1 cellular context compared by ENCODE assay signal in the genomic region with DNA sequence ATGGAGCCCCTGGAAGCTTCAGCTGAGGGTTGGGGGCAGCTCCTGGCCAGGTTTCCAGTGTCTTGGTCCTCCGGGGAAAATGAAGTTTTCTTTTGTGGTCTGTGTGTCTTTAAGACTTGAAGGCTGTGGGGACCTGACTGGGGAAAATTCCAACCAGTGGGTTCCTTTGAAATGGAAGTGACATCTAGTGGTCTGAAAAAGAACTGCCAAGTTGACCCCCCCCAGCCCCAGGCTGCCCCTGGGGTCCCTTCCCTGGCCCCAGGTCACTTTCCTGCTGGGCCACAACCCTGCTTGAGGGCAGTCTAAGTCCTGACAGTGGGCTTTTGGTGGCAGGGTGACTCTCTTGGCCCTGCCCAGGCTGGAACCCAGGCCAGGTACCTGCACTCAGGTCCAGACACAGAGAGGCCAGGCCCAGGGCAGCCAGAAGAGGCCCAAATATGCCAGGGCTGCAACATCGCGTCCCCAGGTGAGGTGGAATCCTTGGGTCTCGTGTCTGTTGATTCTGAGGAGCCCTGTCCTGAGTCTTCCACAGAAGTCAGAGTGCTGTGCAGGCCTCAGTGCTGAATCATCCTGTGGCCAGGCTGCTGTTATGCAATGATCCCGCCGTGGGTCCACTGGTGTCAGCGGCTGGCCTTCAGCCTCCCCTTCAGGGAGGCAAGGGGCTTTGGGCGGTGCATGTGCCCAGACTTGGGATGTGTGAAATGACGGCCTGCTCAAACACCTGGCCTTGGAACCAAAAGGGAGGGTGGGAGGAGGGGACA.
A peak's percentile ranks its signal among the peaks of the same experiment; 100 is the strongest.
TF ChIP-seq lines count a peak whose summit lies in the region.

No MANE protein-coding gene starts in this region.

TF ChIP-seq in K562, 482 proteins besides CTCF, POLR2A, EP300 and RAD21 (continued from another document):
- TF ChIP-seq RBBP5 (IDR thresholded peaks at IDR 0.05; ENCODE audit: borderline replicate concordance, insufficient read depth, low read length, poor library complexity, severe bottlenecking) (no peak), ZNF280A (IDR thresholded peaks at IDR 0.05; ENCODE audit: low read depth, partially characterized antibody) (no peak), LEF1 (IDR thresholded peaks at IDR 0.05) (no peak), ASH1L (IDR thresholded peaks at IDR 0.05; ENCODE audit: borderline replicate concordance, low read depth, partially characterized antibody) (no peak), HNRNPLL (IDR thresholded peaks at IDR 0.05; ENCODE audit: low read depth, low read length, poor library complexity, severe bottlenecking) (no peak), ZNF3 (CRISPR knock-in tag; IDR thresholded peaks at IDR 0.05) (no peak), NR2F6 (CRISPR knock-in tag; IDR thresholded peaks at IDR 0.05) (no peak), GABPB2 (CRISPR knock-in tag; conservative IDR thresholded peaks at IDR 0.05) (no peak), SP2 (IDR thresholded peaks at IDR 0.05; ENCODE audit: extremely low read depth, low read depth, low read length, poor library complexity, severe bottlenecking) (no peak), ESRRA (IDR thresholded peaks at IDR 0.05; ENCODE audit: borderline replicate concordance, low read depth) (peak; percentile 34), THAP12 (CRISPR knock-in tag; IDR thresholded peaks at IDR 0.05) (no peak), TAF7 (tag; IDR thresholded peaks at IDR 0.05) (no peak), POLR2B (IDR thresholded peaks at IDR 0.05; ENCODE audit: low read depth, partially characterized antibody) (no peak), NFXL1 (CRISPR knock-in tag; IDR thresholded peaks at IDR 0.05) (no peak), ZNF311 (CRISPR knock-in tag; IDR thresholded peaks at IDR 0.05) (no peak), ZNF778 (CRISPR knock-in tag; IDR thresholded peaks at IDR 0.05) (no peak)
- TF ChIP-seq, protein P1, sequence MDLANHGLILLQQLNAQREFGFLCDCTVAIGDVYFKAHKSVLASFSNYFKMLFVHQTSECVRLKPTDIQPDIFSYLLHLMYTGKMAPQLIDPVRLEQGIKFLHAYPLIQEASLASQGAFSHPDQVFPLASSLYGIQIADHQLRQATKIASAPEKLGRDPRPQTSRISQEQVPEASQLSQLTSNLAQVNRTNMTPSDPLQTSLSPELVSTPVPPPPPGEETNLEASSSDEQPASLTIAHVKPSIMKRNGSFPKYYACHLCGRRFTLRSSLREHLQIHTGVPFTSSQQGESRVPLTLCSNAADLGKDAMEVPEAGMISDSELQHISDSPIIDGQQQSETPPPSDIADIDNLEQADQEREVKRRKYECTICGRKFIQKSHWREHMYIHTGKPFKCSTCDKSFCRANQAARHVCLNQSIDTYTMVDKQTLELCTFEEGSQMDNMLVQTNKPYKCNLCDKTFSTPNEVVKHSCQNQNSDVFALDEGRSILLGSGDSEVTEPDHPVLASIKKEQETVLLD (IDR thresholded peaks at IDR 0.05): peak; percentile 81; the same call in 1 of the 2 replicates
- TF ChIP-seq, protein P2, sequence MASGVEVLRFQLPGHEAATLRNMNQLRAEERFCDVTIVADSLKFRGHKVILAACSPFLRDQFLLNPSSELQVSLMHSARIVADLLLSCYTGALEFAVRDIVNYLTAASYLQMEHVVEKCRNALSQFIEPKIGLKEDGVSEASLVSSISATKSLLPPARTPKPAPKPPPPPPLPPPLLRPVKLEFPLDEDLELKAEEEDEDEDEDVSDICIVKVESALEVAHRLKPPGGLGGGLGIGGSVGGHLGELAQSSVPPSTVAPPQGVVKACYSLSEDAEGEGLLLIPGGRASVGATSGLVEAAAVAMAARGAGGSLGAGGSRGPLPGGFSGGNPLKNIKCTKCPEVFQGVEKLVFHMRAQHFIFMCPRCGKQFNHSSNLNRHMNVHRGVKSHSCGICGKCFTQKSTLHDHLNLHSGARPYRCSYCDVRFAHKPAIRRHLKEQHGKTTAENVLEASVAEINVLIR (CRISPR knock-in tag; IDR thresholded peaks at IDR 0.05): no peak
- TF ChIP-seq, protein P3, sequence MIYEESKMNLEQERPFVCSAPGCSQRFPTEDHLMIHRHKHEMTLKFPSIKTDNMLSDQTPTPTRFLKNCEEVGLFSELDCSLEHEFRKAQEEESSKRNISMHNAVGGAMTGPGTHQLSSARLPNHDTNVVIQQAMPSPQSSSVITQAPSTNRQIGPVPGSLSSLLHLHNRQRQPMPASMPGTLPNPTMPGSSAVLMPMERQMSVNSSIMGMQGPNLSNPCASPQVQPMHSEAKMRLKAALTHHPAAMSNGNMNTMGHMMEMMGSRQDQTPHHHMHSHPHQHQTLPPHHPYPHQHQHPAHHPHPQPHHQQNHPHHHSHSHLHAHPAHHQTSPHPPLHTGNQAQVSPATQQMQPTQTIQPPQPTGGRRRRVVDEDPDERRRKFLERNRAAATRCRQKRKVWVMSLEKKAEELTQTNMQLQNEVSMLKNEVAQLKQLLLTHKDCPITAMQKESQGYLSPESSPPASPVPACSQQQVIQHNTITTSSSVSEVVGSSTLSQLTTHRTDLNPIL (CRISPR knock-in tag; IDR thresholded peaks at IDR 0.05): no peak
- TF ChIP-seq, protein P4, sequence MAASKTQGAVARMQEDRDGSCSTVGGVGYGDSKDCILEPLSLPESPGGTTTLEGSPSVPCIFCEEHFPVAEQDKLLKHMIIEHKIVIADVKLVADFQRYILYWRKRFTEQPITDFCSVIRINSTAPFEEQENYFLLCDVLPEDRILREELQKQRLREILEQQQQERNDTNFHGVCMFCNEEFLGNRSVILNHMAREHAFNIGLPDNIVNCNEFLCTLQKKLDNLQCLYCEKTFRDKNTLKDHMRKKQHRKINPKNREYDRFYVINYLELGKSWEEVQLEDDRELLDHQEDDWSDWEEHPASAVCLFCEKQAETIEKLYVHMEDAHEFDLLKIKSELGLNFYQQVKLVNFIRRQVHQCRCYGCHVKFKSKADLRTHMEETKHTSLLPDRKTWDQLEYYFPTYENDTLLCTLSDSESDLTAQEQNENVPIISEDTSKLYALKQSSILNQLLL (CRISPR knock-in tag; IDR thresholded peaks at IDR 0.05; ENCODE audit: borderline replicate concordance): no peak
- TF ChIP-seq, protein P5, sequence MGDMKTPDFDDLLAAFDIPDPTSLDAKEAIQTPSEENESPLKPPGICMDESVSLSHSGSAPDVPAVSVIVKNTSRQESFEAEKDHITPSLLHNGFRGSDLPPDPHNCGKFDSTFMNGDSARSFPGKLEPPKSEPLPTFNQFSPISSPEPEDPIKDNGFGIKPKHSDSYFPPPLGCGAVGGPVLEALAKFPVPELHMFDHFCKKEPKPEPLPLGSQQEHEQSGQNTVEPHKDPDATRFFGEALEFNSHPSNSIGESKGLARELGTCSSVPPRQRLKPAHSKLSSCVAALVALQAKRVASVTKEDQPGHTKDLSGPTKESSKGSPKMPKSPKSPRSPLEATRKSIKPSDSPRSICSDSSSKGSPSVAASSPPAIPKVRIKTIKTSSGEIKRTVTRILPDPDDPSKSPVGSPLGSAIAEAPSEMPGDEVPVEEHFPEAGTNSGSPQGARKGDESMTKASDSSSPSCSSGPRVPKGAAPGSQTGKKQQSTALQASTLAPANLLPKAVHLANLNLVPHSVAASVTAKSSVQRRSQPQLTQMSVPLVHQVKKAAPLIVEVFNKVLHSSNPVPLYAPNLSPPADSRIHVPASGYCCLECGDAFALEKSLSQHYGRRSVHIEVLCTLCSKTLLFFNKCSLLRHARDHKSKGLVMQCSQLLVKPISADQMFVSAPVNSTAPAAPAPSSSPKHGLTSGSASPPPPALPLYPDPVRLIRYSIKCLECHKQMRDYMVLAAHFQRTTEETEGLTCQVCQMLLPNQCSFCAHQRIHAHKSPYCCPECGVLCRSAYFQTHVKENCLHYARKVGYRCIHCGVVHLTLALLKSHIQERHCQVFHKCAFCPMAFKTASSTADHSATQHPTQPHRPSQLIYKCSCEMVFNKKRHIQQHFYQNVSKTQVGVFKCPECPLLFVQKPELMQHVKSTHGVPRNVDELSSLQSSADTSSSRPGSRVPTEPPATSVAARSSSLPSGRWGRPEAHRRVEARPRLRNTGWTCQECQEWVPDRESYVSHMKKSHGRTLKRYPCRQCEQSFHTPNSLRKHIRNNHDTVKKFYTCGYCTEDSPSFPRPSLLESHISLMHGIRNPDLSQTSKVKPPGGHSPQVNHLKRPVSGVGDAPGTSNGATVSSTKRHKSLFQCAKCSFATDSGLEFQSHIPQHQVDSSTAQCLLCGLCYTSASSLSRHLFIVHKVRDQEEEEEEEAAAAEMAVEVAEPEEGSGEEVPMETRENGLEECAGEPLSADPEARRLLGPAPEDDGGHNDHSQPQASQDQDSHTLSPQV (IDR thresholded peaks at IDR 0.05): peak; percentile 95
- TF ChIP-seq, protein P6, sequence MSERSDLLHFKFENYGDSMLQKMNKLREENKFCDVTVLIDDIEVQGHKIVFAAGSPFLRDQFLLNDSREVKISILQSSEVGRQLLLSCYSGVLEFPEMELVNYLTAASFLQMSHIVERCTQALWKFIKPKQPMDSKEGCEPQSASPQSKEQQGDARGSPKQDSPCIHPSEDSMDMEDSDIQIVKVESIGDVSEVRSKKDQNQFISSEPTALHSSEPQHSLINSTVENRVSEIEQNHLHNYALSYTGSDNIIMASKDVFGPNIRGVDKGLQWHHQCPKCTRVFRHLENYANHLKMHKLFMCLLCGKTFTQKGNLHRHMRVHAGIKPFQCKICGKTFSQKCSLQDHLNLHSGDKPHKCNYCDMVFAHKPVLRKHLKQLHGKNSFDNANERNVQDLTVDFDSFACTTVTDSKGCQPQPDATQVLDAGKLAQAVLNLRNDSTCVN (CRISPR knock-in tag; IDR thresholded peaks at IDR 0.05): no peak
- TF ChIP-seq, protein P7, sequence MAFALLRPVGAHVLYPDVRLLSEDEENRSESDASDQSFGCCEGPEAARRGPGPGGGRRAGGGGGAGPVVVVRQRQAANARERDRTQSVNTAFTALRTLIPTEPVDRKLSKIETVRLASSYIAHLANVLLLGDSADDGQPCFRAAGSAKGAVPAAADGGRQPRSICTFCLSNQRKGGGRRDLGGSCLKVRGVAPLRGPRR (CRISPR knock-in tag; IDR thresholded peaks at IDR 0.05): no peak
